Comparison of ENCODE assay signal across 12 cellular contexts in the genomic region with DNA sequence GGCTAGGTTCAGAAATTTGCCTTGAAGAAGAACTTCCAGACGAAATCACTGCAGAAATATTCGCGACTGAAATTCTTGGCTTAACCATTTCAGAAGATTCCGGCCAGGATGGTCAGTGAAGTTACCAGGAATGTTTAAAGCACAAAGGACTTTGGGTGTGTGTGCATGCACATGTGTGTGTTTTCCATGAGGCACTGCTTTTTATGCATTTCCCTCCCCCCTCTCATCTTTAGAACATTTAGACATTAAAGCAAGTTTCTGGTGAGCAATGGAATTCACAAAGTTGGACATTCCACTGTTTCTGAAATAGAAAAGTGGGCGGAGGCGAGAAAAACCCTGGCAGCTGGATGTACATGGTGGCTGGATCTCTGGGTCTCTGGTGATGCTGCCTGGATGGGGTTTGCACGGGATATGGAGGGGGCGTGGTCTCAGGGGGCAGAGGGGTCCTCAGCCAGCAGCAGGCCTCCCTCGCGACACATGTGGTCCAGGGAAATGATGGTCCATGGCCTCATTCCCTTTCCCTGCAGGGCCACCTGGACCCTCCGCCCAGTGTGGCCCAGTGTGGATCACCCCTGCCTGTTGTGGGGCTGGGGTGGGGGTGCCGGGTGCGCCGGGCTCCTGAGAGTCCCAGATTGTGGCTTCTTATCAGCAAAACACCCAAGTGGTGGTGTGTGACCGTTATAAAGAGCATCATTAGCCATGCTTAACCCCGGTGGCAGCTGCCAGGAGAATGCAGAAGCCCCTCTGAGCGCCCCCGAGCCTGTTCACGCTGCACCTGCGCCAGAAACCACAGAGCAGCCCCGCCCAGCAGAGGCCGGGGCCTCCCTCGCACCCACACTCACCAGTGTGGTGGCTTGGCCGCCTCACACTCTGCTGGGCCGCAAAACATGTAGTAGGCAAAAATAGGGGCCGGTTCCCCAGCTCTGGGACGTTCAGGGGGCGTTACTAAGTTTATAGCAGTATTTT. TPM values are rescaled to one million over a fixed set of nuclear protein-coding genes. Genes with fewer than 3 reads are reported as not detected.
A peak's percentile ranks its signal among the peaks of the same experiment; 100 is the strongest.
DNase-seq lines count a peak whose midpoint lies in the region; ATAC-seq and TF ChIP-seq lines count a peak whose summit lies in the region.
"Had no signal": no experiment of that assay in that cellular context is flagged by ENCODE, and none has a peak within 500 bp of the region (broad histone marks: within the 10 kb centered on the region; RNA-seq: fewer than 3 reads in every experiment).

No MANE protein-coding gene starts in this region.

- no peak for TF ChIP-seq EP300 in gastroesophageal sphincter (IDR thresholded peaks at IDR 0.05)

- peaks cover 0 to 6% (median 0%) of the 10 kb centered on the region in 3 donors for H3K9me3 ChIP-seq in gastroesophageal sphincter

- H3K4me3 ChIP-seq in gastroesophageal sphincter: no peak overlapping the region
- H3K4me3 ChIP-seq: lung had no signal

- no peak overlapping the region for H3K4me3 Mint-ChIP-seq in activated CD8-positive, alpha-beta T cell treated with anti-CD3 and anti-CD28 coated beads, Interleukin-2, amount 10 ng/mL, durations not matched to agents 7 days and 5 days
- H3K4me3 Mint-ChIP-seq in mesothelial cell of epicardium: no peak overlapping the region
- H3K4me3 Mint-ChIP-seq: CD14-positive monocyte had no signal

- no peak overlapping the region for H3K27ac ChIP-seq in gastroesophageal sphincter

- H3K9me3 Mint-ChIP-seq in activated CD8-positive, alpha-beta T cell treated with anti-CD3 and anti-CD28 coated beads, Interleukin-2, amount 10 ng/mL, durations not matched to agents 7 days and 5 days (ENCODE audit: insufficient read depth): peaks cover 3% of the 10 kb centered on the region
- peaks cover 3% of the 10 kb centered on the region for H3K9me3 Mint-ChIP-seq in mesothelial cell of epicardium

- DNase-seq in AG20443 (ENCODE audit: low spot score): peak; percentile 78
- DNase-seq in activated CD8-positive, alpha-beta T cell treated with anti-CD3 and anti-CD28 coated beads, Interleukin-2, amount 10 ng/mL, durations not matched to agents 7 days and 5 days: no peak
- peak; percentile 17 for DNase-seq in iris pigment epithelial cell (ENCODE audit: low read depth)
- no peak for DNase-seq in mesothelial cell of epicardium (ENCODE audit: low spot score in 2 of 2, unreplicated experiment in 2 of 2)
- DNase-seq in T1000 (lab: John Stamatoyannopoulos, UW): no peak
- DNase-seq: activated CD4-positive, alpha-beta T cell treated with anti-CD3 and anti-CD28 coated beads, Interleukin-2, amount 50 U/mL, for 4 hours; stimulated activated CD4-positive, alpha-beta T cell treated with anti-CD3 and anti-CD28 coated beads, Interleukin-1b, Interleukin-23, amount 100 ng/mL, for 48 hours had no signal

- peaks cover 35% of the 10 kb centered on the region for H3K4me1 Mint-ChIP-seq in activated CD8-positive, alpha-beta T cell treated with anti-CD3 and anti-CD28 coated beads, Interleukin-2, amount 10 ng/mL, durations not matched to agents 7 days and 5 days (ENCODE audit: low read depth)
- peaks cover 6% of the 10 kb centered on the region for H3K4me1 Mint-ChIP-seq in mesothelial cell of epicardium

- H3K36me3 Mint-ChIP-seq in activated CD8-positive, alpha-beta T cell treated with anti-CD3 and anti-CD28 coated beads, Interleukin-2, amount 10 ng/mL, durations not matched to agents 7 days and 5 days (ENCODE audit: low read depth): no peaks in the 10 kb centered on the region
- peaks cover 5% of the 10 kb centered on the region for H3K36me3 Mint-ChIP-seq in mesothelial cell of epicardium
- H3K36me3 Mint-ChIP-seq: CD14-positive monocyte had no signal

- 52 to 90% methylated on average over 3 to 8 of the region's 28 CpGs for WGBS in gastroesophageal sphincter (ENCODE audit: low coverage in 1 of 2), 2 donors

- no peak for TF ChIP-seq POLR2A in gastroesophageal sphincter (IDR thresholded peaks at IDR 0.05)

- TF ChIP-seq CTCF in mesothelial cell of epicardium (IDR thresholded peaks at IDR 0.05; ENCODE audit: unreplicated experiment): no peak
- TF ChIP-seq CTCF in gastroesophageal sphincter (IDR thresholded peaks at IDR 0.05): no peak

- ATAC-seq in GM21529 (IDR thresholded peaks at IDR 0.05; ENCODE audit: unreplicated experiment) (peak; percentile 58), gastroesophageal sphincter (no peak), GM21367 (IDR thresholded peaks at IDR 0.05; ENCODE audit: unreplicated experiment) (no peak)
- ATAC-seq in activated CD8-positive, alpha-beta T cell treated with anti-CD3 and anti-CD28 coated beads, Interleukin-2, amount 10 ng/mL, durations not matched to agents 7 days and 5 days: peak; percentile 63

- peaks cover 29% of the 10 kb centered on the region for H3K27me3 Mint-ChIP-seq in activated CD8-positive, alpha-beta T cell treated with anti-CD3 and anti-CD28 coated beads, Interleukin-2, amount 10 ng/mL, durations not matched to agents 7 days and 5 days (ENCODE audit: low read depth)
- no peaks in the 10 kb centered on the region for H3K27me3 Mint-ChIP-seq in mesothelial cell of epicardium (ENCODE audit: low read depth)

- CTCF ChIA-PET in activated CD8-positive, alpha-beta T cell treated with anti-CD3 and anti-CD28 coated beads, Interleukin-2, amount 10 ng/mL, durations not matched to agents 7 days and 5 days (lab: Charles Lee): interaction anchor here (1.1 to 1.6 kb wide), 2 partner anchors 13 to 192 kb away, joined by 3 to 4 read pairs; no protein-coding TSS in a partner anchor

- H3K27ac Mint-ChIP-seq in activated CD8-positive, alpha-beta T cell treated with anti-CD3 and anti-CD28 coated beads, Interleukin-2, amount 10 ng/mL, durations not matched to agents 7 days and 5 days: no peak overlapping the region
- H3K27ac Mint-ChIP-seq in mesothelial cell of epicardium: no peak overlapping the region

- POLR2A ChIA-PET in activated CD8-positive, alpha-beta T cell treated with anti-CD3 and anti-CD28 coated beads, Interleukin-2, amount 10 ng/mL, durations not matched to agents 7 days and 5 days (lab: Charles Lee): no interaction called here

- no peaks in the 10 kb centered on the region for H3K36me3 ChIP-seq in gastroesophageal sphincter

- no peaks in the 10 kb centered on the region for H3K27me3 ChIP-seq in gastroesophageal sphincter

- peaks cover 0 to 7% (median 0%) of the 10 kb centered on the region in 3 donors for H3K4me1 ChIP-seq in gastroesophageal sphincter

RNA-seq across cellular contexts. Expression of gene BCL7A, which starts 17.8 kb away (rescaled TPM):
- 1 to 10 TPM; 6.2 to 8.1 TPM for total RNA-seq in activated CD8-positive, alpha-beta T cell treated with anti-CD3 and anti-CD28 coated beads, Interleukin-2, amount 10 ng/mL, durations not matched to agents 7 days and 5 days
- total RNA-seq in mesothelial cell of epicardium (33.8 to 40.1 TPM (median 34.6 TPM) in 3 replicates), gastroesophageal sphincter (1 to 10 TPM; 4.7 to 8.5 (median 5.6) TPM)

Comparison
In these comparisons a context has a peak if more than half of its experiments do, and no peak if none do; other contexts are left out.
1. DNase-seq: peak in AG20443 (single experiment) and iris pigment epithelial cell (single experiment); none in activated CD8-positive, alpha-beta T cell treated with anti-CD3 and anti-CD28 coated beads, Interleukin-2, amount 10 ng/mL, durations not matched to agents 7 days and 5 days (single experiment), mesothelial cell of epicardium (0 of 2) and T1000 (single experiment).
2. ATAC-seq: peak in GM21529 (single experiment) and activated CD8-positive, alpha-beta T cell treated with anti-CD3 and anti-CD28 coated beads, Interleukin-2, amount 10 ng/mL, durations not matched to agents 7 days and 5 days (single experiment); none in gastroesophageal sphincter (single experiment) and GM21367 (single experiment).